1 cellular context compared by ENCODE assay signal in the genomic region with DNA sequence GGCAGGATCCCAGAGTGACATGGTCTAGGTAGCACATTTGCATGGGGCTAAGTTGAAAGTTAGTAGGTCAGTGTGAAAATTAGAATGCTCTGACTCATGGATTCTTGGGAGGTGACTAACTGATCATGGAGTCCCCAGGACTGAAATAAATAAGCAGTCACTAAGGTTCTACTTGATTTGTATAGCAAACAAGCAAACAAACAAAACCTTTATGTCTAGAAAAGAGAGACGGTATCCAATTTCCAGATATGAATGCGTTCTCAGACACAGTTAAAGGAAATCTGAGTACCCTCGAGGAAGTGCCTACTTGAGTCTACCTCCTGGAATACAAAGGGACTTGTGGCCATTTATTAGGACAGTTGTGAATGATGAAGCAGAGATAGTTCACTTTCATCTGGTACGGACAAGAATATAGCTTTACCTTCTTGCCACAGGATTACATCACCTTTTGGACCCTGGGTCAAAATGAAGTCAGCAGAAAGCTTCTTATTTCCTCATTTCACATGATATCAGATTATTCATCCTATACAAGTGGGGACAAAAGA.
TF ChIP-seq lines count a peak whose summit lies in the region.

No MANE protein-coding gene starts in this region.

TF ChIP-seq in K562, 482 proteins besides CTCF, POLR2A, EP300 and RAD21 (continued from another document and continues in another):
- TF ChIP-seq, protein P1, sequence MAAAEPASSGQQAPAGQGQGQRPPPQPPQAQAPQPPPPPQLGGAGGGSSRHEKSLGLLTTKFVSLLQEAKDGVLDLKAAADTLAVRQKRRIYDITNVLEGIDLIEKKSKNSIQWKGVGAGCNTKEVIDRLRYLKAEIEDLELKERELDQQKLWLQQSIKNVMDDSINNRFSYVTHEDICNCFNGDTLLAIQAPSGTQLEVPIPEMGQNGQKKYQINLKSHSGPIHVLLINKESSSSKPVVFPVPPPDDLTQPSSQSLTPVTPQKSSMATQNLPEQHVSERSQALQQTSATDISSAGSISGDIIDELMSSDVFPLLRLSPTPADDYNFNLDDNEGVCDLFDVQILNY (CRISPR knock-in tag; IDR thresholded peaks at IDR 0.05): no peak
- TF ChIP-seq RHOXF2B (CRISPR knock-in tag; conservative IDR thresholded peaks at IDR 0.05) (no peak), STAT5B (CRISPR knock-in tag; IDR thresholded peaks at IDR 0.05) (no peak), NR2C2 (CRISPR knock-in tag; IDR thresholded peaks at IDR 0.05) (no peak), NR2C2 (tag; IDR thresholded peaks at IDR 0.05) (peak; percentile 88), THRAP3 (IDR thresholded peaks at IDR 0.05; ENCODE audit: borderline replicate concordance) (no peak), TEAD1 (CRISPR knock-in tag; IDR thresholded peaks at IDR 0.05) (0 out of 4 replicates have a peak, but pooled peaks of 1 of the 2 experiments have one; percentile 4), HNRNPLL (IDR thresholded peaks at IDR 0.05; ENCODE audit: low read depth, low read length, poor library complexity, severe bottlenecking) (no peak), NFATC3 (IDR thresholded peaks at IDR 0.05) (no peak), SAFB2 (IDR thresholded peaks at IDR 0.05; ENCODE audit: borderline replicate concordance, low read depth, low read length, severe bottlenecking) (no peak), TRIM28 (IDR thresholded peaks at IDR 0.05) (no peak), RUNX1 (IDR thresholded peaks at IDR 0.05; ENCODE audit: low read depth) (no peak), RB1 (IDR thresholded peaks at IDR 0.05; ENCODE audit: low read depth) (no peak), POLR2H (tag; IDR thresholded peaks at IDR 0.05; ENCODE audit: low read depth) (peak; percentile 75), ZNF175 (CRISPR knock-in tag; IDR thresholded peaks at IDR 0.05; ENCODE audit: low read depth) (peak; percentile 80; the same call in 1 of the 2 replicates), EZH2 (IDR thresholded peaks at IDR 0.05; ENCODE audit: borderline replicate concordance, low read depth, low read length) (no peak), GTF2F1 (IDR thresholded peaks at IDR 0.05; ENCODE audit: low read depth, low read length) (no peak), XRCC4 (IDR thresholded peaks at IDR 0.05; ENCODE audit: extremely low read depth, insufficient read depth, insufficient read length) (no peak), FOXJ2 (tag; IDR thresholded peaks at IDR 0.05) (peak; percentile 61; the same call in 1 of the 2 replicates), DNMT1 (IDR thresholded peaks at IDR 0.05) (no peak), EHMT2 (IDR thresholded peaks at IDR 0.05) (no peak), DACH1 (IDR thresholded peaks at IDR 0.05; ENCODE audit: partially characterized antibody) (no peak), ZNF212 (CRISPR knock-in tag; IDR thresholded peaks at IDR 0.05) (no peak), JUN (IDR thresholded peaks at IDR 0.05; ENCODE audit: borderline replicate concordance, low read depth, low read length) (peak; percentile 73; the same call in 1 of the 2 replicates), JUN (CRISPR knock-in tag; IDR thresholded peaks at IDR 0.05; ENCODE audit: borderline replicate concordance) (no peak), ZNF347 (CRISPR knock-in tag; IDR thresholded peaks at IDR 0.05; ENCODE audit: low read depth) (no peak), HLTF (IDR thresholded peaks at IDR 0.05) (no peak), PYGO2 (tag; IDR thresholded peaks at IDR 0.05) (no peak), RBM34 (IDR thresholded peaks at IDR 0.05; ENCODE audit: borderline replicate concordance, insufficient read depth, low read length) (no peak), MAFG (tag; conservative IDR thresholded peaks at IDR 0.05) (no peak), ZNF146 (CRISPR knock-in tag; IDR thresholded peaks at IDR 0.05; ENCODE audit: unreplicated experiment) (no peak), MTF1 (CRISPR knock-in tag; IDR thresholded peaks at IDR 0.05; ENCODE audit: borderline replicate concordance) (no peak), ZNF24 (IDR thresholded peaks at IDR 0.05) (no peak), MCM2 (IDR thresholded peaks at IDR 0.05; ENCODE audit: low read depth) (no peak), TEAD2 (tag; IDR thresholded peaks at IDR 0.05) (no peak), DMBX1 (CRISPR knock-in tag; IDR thresholded peaks at IDR 0.05; ENCODE audit: borderline replicate concordance) (peak; percentile 13), SP1 (CRISPR knock-in tag; IDR thresholded peaks at IDR 0.05) (no peak), SRSF1 (IDR thresholded peaks at IDR 0.05; ENCODE audit: low read depth, low read length) (no peak)
- TF ChIP-seq, protein P2, sequence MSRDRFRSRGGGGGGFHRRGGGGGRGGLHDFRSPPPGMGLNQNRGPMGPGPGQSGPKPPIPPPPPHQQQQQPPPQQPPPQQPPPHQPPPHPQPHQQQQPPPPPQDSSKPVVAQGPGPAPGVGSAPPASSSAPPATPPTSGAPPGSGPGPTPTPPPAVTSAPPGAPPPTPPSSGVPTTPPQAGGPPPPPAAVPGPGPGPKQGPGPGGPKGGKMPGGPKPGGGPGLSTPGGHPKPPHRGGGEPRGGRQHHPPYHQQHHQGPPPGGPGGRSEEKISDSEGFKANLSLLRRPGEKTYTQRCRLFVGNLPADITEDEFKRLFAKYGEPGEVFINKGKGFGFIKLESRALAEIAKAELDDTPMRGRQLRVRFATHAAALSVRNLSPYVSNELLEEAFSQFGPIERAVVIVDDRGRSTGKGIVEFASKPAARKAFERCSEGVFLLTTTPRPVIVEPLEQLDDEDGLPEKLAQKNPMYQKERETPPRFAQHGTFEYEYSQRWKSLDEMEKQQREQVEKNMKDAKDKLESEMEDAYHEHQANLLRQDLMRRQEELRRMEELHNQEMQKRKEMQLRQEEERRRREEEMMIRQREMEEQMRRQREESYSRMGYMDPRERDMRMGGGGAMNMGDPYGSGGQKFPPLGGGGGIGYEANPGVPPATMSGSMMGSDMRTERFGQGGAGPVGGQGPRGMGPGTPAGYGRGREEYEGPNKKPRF (IDR thresholded peaks at IDR 0.05; ENCODE audit: low read depth, low read length): no peak
- TF ChIP-seq, protein P3, sequence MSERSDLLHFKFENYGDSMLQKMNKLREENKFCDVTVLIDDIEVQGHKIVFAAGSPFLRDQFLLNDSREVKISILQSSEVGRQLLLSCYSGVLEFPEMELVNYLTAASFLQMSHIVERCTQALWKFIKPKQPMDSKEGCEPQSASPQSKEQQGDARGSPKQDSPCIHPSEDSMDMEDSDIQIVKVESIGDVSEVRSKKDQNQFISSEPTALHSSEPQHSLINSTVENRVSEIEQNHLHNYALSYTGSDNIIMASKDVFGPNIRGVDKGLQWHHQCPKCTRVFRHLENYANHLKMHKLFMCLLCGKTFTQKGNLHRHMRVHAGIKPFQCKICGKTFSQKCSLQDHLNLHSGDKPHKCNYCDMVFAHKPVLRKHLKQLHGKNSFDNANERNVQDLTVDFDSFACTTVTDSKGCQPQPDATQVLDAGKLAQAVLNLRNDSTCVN (CRISPR knock-in tag; IDR thresholded peaks at IDR 0.05): no peak
- TF ChIP-seq, protein P4, sequence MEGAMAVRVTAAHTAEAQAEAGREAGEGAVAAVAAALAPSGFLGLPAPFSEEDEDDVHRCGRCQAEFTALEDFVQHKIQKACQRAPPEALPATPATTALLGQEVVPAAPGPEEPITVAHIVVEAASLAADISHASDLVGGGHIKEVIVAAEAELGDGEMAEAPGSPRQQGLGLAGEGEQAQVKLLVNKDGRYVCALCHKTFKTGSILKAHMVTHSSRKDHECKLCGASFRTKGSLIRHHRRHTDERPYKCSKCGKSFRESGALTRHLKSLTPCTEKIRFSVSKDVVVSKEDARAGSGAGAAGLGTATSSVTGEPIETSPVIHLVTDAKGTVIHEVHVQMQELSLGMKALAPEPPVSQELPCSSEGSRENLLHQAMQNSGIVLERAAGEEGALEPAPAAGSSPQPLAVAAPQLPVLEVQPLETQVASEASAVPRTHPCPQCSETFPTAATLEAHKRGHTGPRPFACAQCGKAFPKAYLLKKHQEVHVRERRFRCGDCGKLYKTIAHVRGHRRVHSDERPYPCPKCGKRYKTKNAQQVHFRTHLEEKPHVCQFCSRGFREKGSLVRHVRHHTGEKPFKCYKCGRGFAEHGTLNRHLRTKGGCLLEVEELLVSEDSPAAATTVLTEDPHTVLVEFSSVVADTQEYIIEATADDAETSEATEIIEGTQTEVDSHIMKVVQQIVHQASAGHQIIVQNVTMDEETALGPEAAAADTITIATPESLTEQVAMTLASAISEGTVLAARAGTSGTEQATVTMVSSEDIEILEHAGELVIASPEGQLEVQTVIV (CRISPR knock-in tag; IDR thresholded peaks at IDR 0.05; ENCODE audit: borderline replicate concordance): no peak
- TF ChIP-seq, protein P5, sequence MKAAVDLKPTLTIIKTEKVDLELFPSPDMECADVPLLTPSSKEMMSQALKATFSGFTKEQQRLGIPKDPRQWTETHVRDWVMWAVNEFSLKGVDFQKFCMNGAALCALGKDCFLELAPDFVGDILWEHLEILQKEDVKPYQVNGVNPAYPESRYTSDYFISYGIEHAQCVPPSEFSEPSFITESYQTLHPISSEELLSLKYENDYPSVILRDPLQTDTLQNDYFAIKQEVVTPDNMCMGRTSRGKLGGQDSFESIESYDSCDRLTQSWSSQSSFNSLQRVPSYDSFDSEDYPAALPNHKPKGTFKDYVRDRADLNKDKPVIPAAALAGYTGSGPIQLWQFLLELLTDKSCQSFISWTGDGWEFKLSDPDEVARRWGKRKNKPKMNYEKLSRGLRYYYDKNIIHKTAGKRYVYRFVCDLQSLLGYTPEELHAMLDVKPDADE (conservative IDR thresholded peaks at IDR 0.05; ENCODE audit: control insufficient read depth, low read depth, low read length): no peak
- TF ChIP-seq, protein P6, sequence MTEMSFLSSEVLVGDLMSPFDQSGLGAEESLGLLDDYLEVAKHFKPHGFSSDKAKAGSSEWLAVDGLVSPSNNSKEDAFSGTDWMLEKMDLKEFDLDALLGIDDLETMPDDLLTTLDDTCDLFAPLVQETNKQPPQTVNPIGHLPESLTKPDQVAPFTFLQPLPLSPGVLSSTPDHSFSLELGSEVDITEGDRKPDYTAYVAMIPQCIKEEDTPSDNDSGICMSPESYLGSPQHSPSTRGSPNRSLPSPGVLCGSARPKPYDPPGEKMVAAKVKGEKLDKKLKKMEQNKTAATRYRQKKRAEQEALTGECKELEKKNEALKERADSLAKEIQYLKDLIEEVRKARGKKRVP (CRISPR knock-in tag; IDR thresholded peaks at IDR 0.05): peak; percentile 75
- TF ChIP-seq, protein P7, sequence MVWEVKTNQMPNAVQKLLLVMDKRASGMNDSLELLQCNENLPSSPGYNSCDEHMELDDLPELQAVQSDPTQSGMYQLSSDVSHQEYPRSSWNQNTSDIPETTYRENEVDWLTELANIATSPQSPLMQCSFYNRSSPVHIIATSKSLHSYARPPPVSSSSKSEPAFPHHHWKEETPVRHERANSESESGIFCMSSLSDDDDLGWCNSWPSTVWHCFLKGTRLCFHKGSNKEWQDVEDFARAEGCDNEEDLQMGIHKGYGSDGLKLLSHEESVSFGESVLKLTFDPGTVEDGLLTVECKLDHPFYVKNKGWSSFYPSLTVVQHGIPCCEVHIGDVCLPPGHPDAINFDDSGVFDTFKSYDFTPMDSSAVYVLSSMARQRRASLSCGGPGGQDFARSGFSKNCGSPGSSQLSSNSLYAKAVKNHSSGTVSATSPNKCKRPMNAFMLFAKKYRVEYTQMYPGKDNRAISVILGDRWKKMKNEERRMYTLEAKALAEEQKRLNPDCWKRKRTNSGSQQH (CRISPR knock-in tag; IDR thresholded peaks at IDR 0.05): no peak
- TF ChIP-seq, protein P8, sequence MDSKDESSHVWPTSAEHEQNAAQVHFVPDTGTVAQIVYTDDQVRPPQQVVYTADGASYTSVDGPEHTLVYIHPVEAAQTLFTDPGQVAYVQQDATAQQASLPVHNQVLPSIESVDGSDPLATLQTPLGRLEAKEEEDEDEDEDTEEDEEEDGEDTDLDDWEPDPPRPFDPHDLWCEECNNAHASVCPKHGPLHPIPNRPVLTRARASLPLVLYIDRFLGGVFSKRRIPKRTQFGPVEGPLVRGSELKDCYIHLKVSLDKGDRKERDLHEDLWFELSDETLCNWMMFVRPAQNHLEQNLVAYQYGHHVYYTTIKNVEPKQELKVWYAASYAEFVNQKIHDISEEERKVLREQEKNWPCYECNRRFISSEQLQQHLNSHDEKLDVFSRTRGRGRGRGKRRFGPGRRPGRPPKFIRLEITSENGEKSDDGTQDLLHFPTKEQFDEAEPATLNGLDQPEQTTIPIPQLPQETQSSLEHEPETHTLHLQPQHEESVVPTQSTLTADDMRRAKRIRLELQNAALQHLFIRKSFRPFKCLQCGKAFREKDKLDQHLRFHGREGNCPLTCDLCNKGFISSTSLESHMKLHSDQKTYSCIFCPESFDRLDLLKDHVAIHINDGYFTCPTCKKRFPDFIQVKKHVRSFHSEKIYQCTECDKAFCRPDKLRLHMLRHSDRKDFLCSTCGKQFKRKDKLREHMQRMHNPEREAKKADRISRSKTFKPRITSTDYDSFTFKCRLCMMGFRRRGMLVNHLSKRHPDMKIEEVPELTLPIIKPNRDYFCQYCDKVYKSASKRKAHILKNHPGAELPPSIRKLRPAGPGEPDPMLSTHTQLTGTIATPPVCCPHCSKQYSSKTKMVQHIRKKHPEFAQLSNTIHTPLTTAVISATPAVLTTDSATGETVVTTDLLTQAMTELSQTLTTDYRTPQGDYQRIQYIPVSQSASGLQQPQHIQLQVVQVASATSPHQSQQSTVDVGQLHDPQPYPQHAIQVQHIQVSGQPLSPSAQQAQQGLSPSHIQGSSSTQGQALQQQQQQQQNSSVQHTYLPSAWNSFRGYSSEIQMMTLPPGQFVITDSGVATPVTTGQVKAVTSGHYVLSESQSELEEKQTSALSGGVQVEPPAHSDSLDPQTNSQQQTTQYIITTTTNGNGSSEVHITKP (IDR thresholded peaks at IDR 0.05; ENCODE audit: partially characterized antibody): no peak
- TF ChIP-seq, protein P9, sequence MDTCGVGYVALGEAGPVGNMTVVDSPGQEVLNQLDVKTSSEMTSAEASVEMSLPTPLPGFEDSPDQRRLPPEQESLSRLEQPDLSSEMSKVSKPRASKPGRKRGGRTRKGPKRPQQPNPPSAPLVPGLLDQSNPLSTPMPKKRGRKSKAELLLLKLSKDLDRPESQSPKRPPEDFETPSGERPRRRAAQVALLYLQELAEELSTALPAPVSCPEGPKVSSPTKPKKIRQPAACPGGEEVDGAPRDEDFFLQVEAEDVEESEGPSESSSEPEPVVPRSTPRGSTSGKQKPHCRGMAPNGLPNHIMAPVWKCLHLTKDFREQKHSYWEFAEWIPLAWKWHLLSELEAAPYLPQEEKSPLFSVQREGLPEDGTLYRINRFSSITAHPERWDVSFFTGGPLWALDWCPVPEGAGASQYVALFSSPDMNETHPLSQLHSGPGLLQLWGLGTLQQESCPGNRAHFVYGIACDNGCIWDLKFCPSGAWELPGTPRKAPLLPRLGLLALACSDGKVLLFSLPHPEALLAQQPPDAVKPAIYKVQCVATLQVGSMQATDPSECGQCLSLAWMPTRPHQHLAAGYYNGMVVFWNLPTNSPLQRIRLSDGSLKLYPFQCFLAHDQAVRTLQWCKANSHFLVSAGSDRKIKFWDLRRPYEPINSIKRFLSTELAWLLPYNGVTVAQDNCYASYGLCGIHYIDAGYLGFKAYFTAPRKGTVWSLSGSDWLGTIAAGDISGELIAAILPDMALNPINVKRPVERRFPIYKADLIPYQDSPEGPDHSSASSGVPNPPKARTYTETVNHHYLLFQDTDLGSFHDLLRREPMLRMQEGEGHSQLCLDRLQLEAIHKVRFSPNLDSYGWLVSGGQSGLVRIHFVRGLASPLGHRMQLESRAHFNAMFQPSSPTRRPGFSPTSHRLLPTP (IDR thresholded peaks at IDR 0.05; ENCODE audit: borderline replicate concordance, extremely low read depth, insufficient read length): no peak
- TF ChIP-seq, protein P10, sequence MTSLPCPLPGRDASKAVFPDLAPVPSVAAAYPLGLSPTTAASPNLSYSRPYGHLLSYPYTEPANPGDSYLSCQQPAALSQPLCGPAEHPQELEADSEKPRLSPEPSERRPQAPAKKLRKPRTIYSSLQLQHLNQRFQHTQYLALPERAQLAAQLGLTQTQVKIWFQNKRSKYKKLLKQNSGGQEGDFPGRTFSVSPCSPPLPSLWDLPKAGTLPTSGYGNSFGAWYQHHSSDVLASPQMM (CRISPR knock-in tag; IDR thresholded peaks at IDR 0.05): no peak
